Comparison of ENCODE assay signal across 22 cellular contexts in genomic region chr9:127509955-127510299, GRCh38. TPM values are rescaled to one million over a fixed set of nuclear protein-coding genes. Genes with fewer than 3 reads are reported as not detected.
A peak's percentile ranks its signal among the peaks of the same experiment; 100 is the strongest.
DNase-seq lines count a peak whose midpoint lies in the region; ATAC-seq and TF ChIP-seq lines count a peak whose summit lies in the region.
"Had no signal": no experiment of that assay in that cellular context is flagged by ENCODE, and none has a peak within 500 bp of the region (broad histone marks: within the 10 kb centered on the region; RNA-seq: fewer than 3 reads in every experiment).

No MANE protein-coding gene starts in this region.

- H3K9me3 Mint-ChIP-seq in CD14-positive monocyte, result no peaks in the 10 kb centered on the region
- H3K9me3 Mint-ChIP-seq: activated CD8-positive, alpha-beta T cell treated with anti-CD3 and anti-CD28 coated beads for 36 hours; naive B cell had no signal

- no peaks in the 10 kb centered on the region for H3K4me1 Mint-ChIP-seq in CD14-positive monocyte
- H3K4me1 Mint-ChIP-seq: naive B cell had no signal

- H3K27me3 Mint-ChIP-seq in CD14-positive monocyte (ENCODE audit: low read depth in 3 of 3), result peaks cover 1 to 9% (median 4%) of the 10 kb centered on the region in 3 donors
- H3K27me3 Mint-ChIP-seq: activated CD8-positive, alpha-beta T cell treated with anti-CD3 and anti-CD28 coated beads for 36 hours had no signal

- H3K4me1 ChIP-seq in right cardiac atrium (ENCODE audit: control insufficient read depth, insufficient read depth, low read length) (no peaks in the 10 kb centered on the region), skeletal muscle tissue (ENCODE audit: control insufficient read depth in 3 of 3, insufficient read depth in 3 of 3, low read length in 3 of 3) (peaks cover 0 to 3% (median 0%) of the 10 kb centered on the region in 3 donors), uterus (no peaks in the 10 kb centered on the region), mucosa of descending colon (ENCODE audit: low read depth) (no peaks in the 10 kb centered on the region)
- H3K4me1 ChIP-seq: right lobe of liver had no signal

- H3K36me3 Mint-ChIP-seq in CD14-positive monocyte, result peaks cover 69 to 89% of the 10 kb centered on the region in 2 donors
- H3K36me3 Mint-ChIP-seq: naive B cell had no signal

- H3K27ac Mint-ChIP-seq in CD14-positive monocyte, result no peak overlapping the region
- H3K27ac Mint-ChIP-seq: activated CD8-positive, alpha-beta T cell treated with anti-CD3 and anti-CD28 coated beads for 36 hours; naive B cell had no signal

- ATAC-seq in Right ventricle myocardium inferior (peak; percentile 21), right cardiac atrium (peak; percentile 33), mucosa of descending colon (no peak), HG03571 (IDR thresholded peaks at IDR 0.05; ENCODE audit: unreplicated experiment) (no peak)
- ATAC-seq: activated CD4-positive, CD25-positive, alpha-beta regulatory T cell treated with anti-CD3 and anti-CD28 coated beads, Interleukin-2, amount 50 U/mL, for 24 hours; activated CD8-positive, alpha-beta T cell treated with anti-CD3 and anti-CD28 coated beads for 36 hours had no signal

- 47% methylated on average over 15 of the region's 15 CpGs for WGBS in right cardiac atrium

- DNase-seq in Right ventricle myocardium inferior (ENCODE audit: missing footprints) (peak; percentile 62), cardiac septum (ENCODE audit: low spot score) (no peak), right cardiac atrium (peak in 1 of 3 donors; percentile 80), uterus (no peak), CD14-positive monocyte (ENCODE audit: low spot score) (no peak), mucosa of descending colon (no peak)
- DNase-seq: activated CD8-positive, alpha-beta T cell treated with anti-CD3 and anti-CD28 coated beads for 36 hours; activated T-cell treated with anti-CD3 and anti-CD28 coated beads for 4 hours; amygdala; central memory CD4-positive, alpha-beta T cell; hypothalamus; Kasumi-1; naive B cell; NCI-H187; NCI-H526 treated with DMSO at 0.1 percent for 48 hours; right lobe of liver; T1000 had no signal

- H3K4me3 Mint-ChIP-seq in CD14-positive monocyte, result no peak overlapping the region
- H3K4me3 Mint-ChIP-seq: activated CD8-positive, alpha-beta T cell treated with anti-CD3 and anti-CD28 coated beads for 36 hours; naive B cell had no signal

- peaks cover 0 to 28% (median 8%) of the 10 kb centered on the region in 3 donors for H3K36me3 ChIP-seq in skeletal muscle tissue (ENCODE audit: control insufficient read depth in 3 of 3, insufficient read depth in 3 of 3, low read length in 3 of 3)
- H3K36me3 ChIP-seq in uterus, result no peaks in the 10 kb centered on the region
- H3K36me3 ChIP-seq in mucosa of descending colon (ENCODE audit: low read depth), result peaks cover 4% of the 10 kb centered on the region

- H3K4me3 ChIP-seq in right cardiac atrium (ENCODE audit: low read length), result no peak overlapping the region
- no peak overlapping the region for H3K4me3 ChIP-seq in skeletal muscle tissue (ENCODE audit: low read length in 3 of 3)
- no peak overlapping the region for H3K4me3 ChIP-seq in uterus
- H3K4me3 ChIP-seq in mucosa of descending colon, result no peak overlapping the region
- H3K4me3 ChIP-seq: right lobe of liver, suprapubic skin had no signal

- no peak for TF ChIP-seq CTCF in uterus (IDR thresholded peaks at IDR 0.05)
- no peak for TF ChIP-seq CTCF in CD14-positive monocyte (IDR thresholded peaks at IDR 0.05)
- TF ChIP-seq CTCF in mucosa of descending colon (IDR thresholded peaks at IDR 0.05), result no peak

- H3K9me3 ChIP-seq in right cardiac atrium (ENCODE audit: control insufficient read depth, low read length), result no peaks in the 10 kb centered on the region
- H3K9me3 ChIP-seq in skeletal muscle tissue (ENCODE audit: control insufficient read depth in 3 of 3, low read length in 3 of 3), result no peaks in the 10 kb centered on the region
- H3K9me3 ChIP-seq in uterus, result no peaks in the 10 kb centered on the region
- no peaks in the 10 kb centered on the region for H3K9me3 ChIP-seq in mucosa of descending colon
- H3K9me3 ChIP-seq: right lobe of liver, suprapubic skin had no signal

- H3K27ac ChIP-seq in right cardiac atrium (ENCODE audit: low read length) (peak overlapping the region; percentile 32), skeletal muscle tissue (ENCODE audit: low read depth, low read length) (peak overlapping the region; percentile 56), uterus (peak overlapping the region; percentile 66)
- H3K27ac ChIP-seq: 22Rv1, suprapubic skin had no signal

- no peaks in the 10 kb centered on the region for H3K27me3 ChIP-seq in right cardiac atrium (ENCODE audit: control insufficient read depth, insufficient read depth)
- H3K27me3 ChIP-seq in skeletal muscle tissue (ENCODE audit: control insufficient read depth in 3 of 3, insufficient read depth in 3 of 3, low read length in 3 of 3), result no peaks in the 10 kb centered on the region
- H3K27me3 ChIP-seq in uterus, result no peaks in the 10 kb centered on the region
- H3K27me3 ChIP-seq: right lobe of liver, suprapubic skin had no signal

- H3K9ac ChIP-seq in skeletal muscle tissue (ENCODE audit: low read depth in 1 of 3, low read length in 3 of 3), result peak overlapping the region; percentile 16 to 33 (median 32)

- intact Hi-C loops in Right ventricle myocardium inferior (cut with DNase I) (loop anchor here (5.0 kb wide), 1 partner anchor 412 kb away; no protein-coding TSS in a partner anchor), cardiac septum (cut with DNase I) (no loop called here), right cardiac atrium (cut with DNase I) (loop anchor here in 2 of 4 donors (10.0 kb wide), 1 partner anchor 415 kb away; no protein-coding TSS in a partner anchor), uterus (cut with DNase I; ENCODE audit: low total_unique reads) (loop anchor here (2.0 to 10.0 kb wide), 2 partner anchors 77 to 415 kb away; no protein-coding TSS in a partner anchor), CD14-positive monocyte (cut with micrococcal nuclease) (loop anchor here in 1 of 2 donors (10.0 kb wide), 1 partner anchor 365 kb away; the partner anchor contains the start of gene AK1), mucosa of descending colon (cut with DNase I, micrococcal nuclease) (no loop called here)

- no peak for TF ChIP-seq POLR2A in uterus (IDR thresholded peaks at IDR 0.05)

RNA-seq across cellular contexts. Expression of gene LRSAM1, which starts 58.6 kb away (rescaled TPM):
- total RNA-seq in Right ventricle myocardium inferior (52.0 TPM), cardiac septum (24.4 TPM), right cardiac atrium (10 to 100 TPM; 14.4 to 23.3 (median 21.1) TPM), skeletal muscle tissue (10.4 TPM), uterus (10 to 100 TPM in 2 of 4 donors, 1 to 10 TPM in 2; 6.5 to 25.9 (median 11.3) TPM), mucosa of descending colon (10 to 100 TPM; 16.8 to 29.0 (median 17.9) TPM)
- polyA plus RNA-seq in right cardiac atrium (23.8 TPM), CD14-positive monocyte (1 to 10 TPM; 6.0 to 8.2 TPM)

RNA-seq across cellular contexts. Expression of gene RPL12, which starts 58.7 kb away (rescaled TPM):
- 775 TPM for total RNA-seq in Right ventricle myocardium inferior
- total RNA-seq in cardiac septum, result 407 TPM
- 100 to 1,000 TPM; 535 to 714 (median 622) TPM for total RNA-seq in right cardiac atrium
- 1,268 TPM for polyA plus RNA-seq in right cardiac atrium
- 1,305 TPM for total RNA-seq in skeletal muscle tissue
- 1,000 to 10,000 TPM in 3 of 4 donors, 100 to 1,000 TPM in 1; 999 to 4,423 (median 2,373) TPM for total RNA-seq in uterus
- polyA plus RNA-seq in CD14-positive monocyte, result 100 to 1,000 TPM; 417 to 490 TPM
- total RNA-seq in mucosa of descending colon, result 100 to 1,000 TPM; 726 to 998 (median 926) TPM

Comparison
In these comparisons a context has a peak if more than half of its experiments do, and no peak if none do; other contexts are left out.
1. intact Hi-C loops: an anchor here in Right ventricle myocardium inferior (5.0 kb wide) and uterus (2.0 to 10.0 kb wide); none called in cardiac septum and mucosa of descending colon.
2. ATAC-seq: peak in Right ventricle myocardium inferior (single experiment) and right cardiac atrium (2 of 2); none in mucosa of descending colon (single experiment) and HG03571 (single experiment).
3. Peak in every context shown above with its lines, with median percentiles within 50 percentile points of each other: H3K27ac ChIP-seq.